ENCODE assay signal across 8 cellular contexts in genomic region chr3:184540777-184541681, GRCh38. TPM values are rescaled to one million over a fixed set of nuclear protein-coding genes. Genes with fewer than 3 reads are reported as not detected.
DNase-seq lines count a peak whose midpoint lies in the region; ATAC-seq and TF ChIP-seq lines count a peak whose summit lies in the region.

No MANE protein-coding gene starts in this region.

- no peaks in the 10 kb centered on the region for H3K36me3 ChIP-seq in suprapubic skin

- 51% methylated on average over 14 of the region's 14 CpGs for WGBS in suprapubic skin

- peak; percentile 64 to 67 (median 65) for TF ChIP-seq CTCF in nephron (IDR thresholded peaks at IDR 0.05; ENCODE audit: unreplicated experiment in 3 of 3)
- TF ChIP-seq CTCF in suprapubic skin (IDR thresholded peaks at IDR 0.05): peak; percentile 76 to 77

- no peak overlapping the region for H3K27ac ChIP-seq in suprapubic skin

- H3K9me3 ChIP-seq in suprapubic skin: no peaks in the 10 kb centered on the region

- no peak overlapping the region for H3K4me3 Mint-ChIP-seq in activated CD4-positive, alpha-beta memory T cell treated with anti-CD3 and anti-CD28 coated beads for 36 hours
- H3K4me3 Mint-ChIP-seq in effector memory CD8-positive, alpha-beta T cell: no peak overlapping the region
- H3K4me3 Mint-ChIP-seq in nephron: no peak overlapping the region

- peaks cover 10% of the 10 kb centered on the region for H3K27me3 Mint-ChIP-seq in activated CD4-positive, alpha-beta memory T cell treated with anti-CD3 and anti-CD28 coated beads for 36 hours
- H3K27me3 Mint-ChIP-seq in effector memory CD8-positive, alpha-beta T cell: peaks cover 64 to 73% of the 10 kb centered on the region in 2 donors
- peaks cover 87% of the 10 kb centered on the region for H3K27me3 Mint-ChIP-seq in nephron (ENCODE audit: low read depth)

- H3K36me3 Mint-ChIP-seq in activated CD4-positive, alpha-beta memory T cell treated with anti-CD3 and anti-CD28 coated beads for 36 hours: no peaks in the 10 kb centered on the region
- no peaks in the 10 kb centered on the region for H3K36me3 Mint-ChIP-seq in effector memory CD8-positive, alpha-beta T cell (ENCODE audit: insufficient read depth)
- H3K36me3 Mint-ChIP-seq in nephron (ENCODE audit: low read depth): no peaks in the 10 kb centered on the region

- TF ChIP-seq POLR2A in suprapubic skin (IDR thresholded peaks at IDR 0.05): no peak

- intact Hi-C loops in activated CD4-positive, alpha-beta memory T cell treated with anti-CD3 and anti-CD28 coated beads for 36 hours (cut with micrococcal nuclease): loop anchor here (1.0 to 5.0 kb wide), 5 partner anchors 28 to 644 kb away; no protein-coding TSS in a partner anchor

- DNase-seq in activated gamma-delta T cell treated with Interleukin-2 at 50 U/mL for 16 hours (peak; percentile 77), activated gamma-delta T cell (lab: John Stamatoyannopoulos, UW) (no peak), NCI-H460 (ENCODE audit: extremely low read depth, low read depth) (peak; percentile 15), suprapubic skin (ENCODE audit: low spot score in 2 of 2) (peak; percentile 78 to 85), GOT3 (lab: John Stamatoyannopoulos, UW) (no peak)
- peak; percentile 84 for DNase-seq in activated CD4-positive, alpha-beta memory T cell treated with anti-CD3 and anti-CD28 coated beads for 36 hours
- DNase-seq in effector memory CD8-positive, alpha-beta T cell: peak; percentile 55 to 61 (median 60)

- peaks cover 12% of the 10 kb centered on the region for H3K27me3 ChIP-seq in suprapubic skin

- peak; percentile 61 for ATAC-seq in effector memory CD8-positive, alpha-beta T cell (replicated peaks)

- POLR2A ChIA-PET in activated CD4-positive, alpha-beta memory T cell treated with anti-CD3 and anti-CD28 coated beads for 36 hours (lab: Charles Lee): no interaction called here

- H3K9me3 Mint-ChIP-seq in activated CD4-positive, alpha-beta memory T cell treated with anti-CD3 and anti-CD28 coated beads for 36 hours: no peaks in the 10 kb centered on the region
- no peaks in the 10 kb centered on the region for H3K9me3 Mint-ChIP-seq in effector memory CD8-positive, alpha-beta T cell
- H3K9me3 Mint-ChIP-seq in nephron: no peaks in the 10 kb centered on the region

- no peak for TF ChIP-seq EP300 in suprapubic skin (IDR thresholded peaks at IDR 0.05)

- CTCF ChIA-PET in activated CD4-positive, alpha-beta memory T cell treated with anti-CD3 and anti-CD28 coated beads for 36 hours (lab: Charles Lee): interaction anchor here (0.7 to 8.7 kb wide), 35 partner anchors 8 to 319 kb away, joined by 3 to 77 read pairs (median 4); no protein-coding TSS in a partner anchor

- peaks cover 5% of the 10 kb centered on the region for H3K4me1 ChIP-seq in suprapubic skin

- H3K4me3 ChIP-seq in suprapubic skin: no peak overlapping the region

- H3K27ac Mint-ChIP-seq in activated CD4-positive, alpha-beta memory T cell treated with anti-CD3 and anti-CD28 coated beads for 36 hours: no peak overlapping the region
- H3K27ac Mint-ChIP-seq in effector memory CD8-positive, alpha-beta T cell: no peak overlapping the region
- H3K27ac Mint-ChIP-seq in nephron: no peak overlapping the region

- H3K4me1 Mint-ChIP-seq in activated CD4-positive, alpha-beta memory T cell treated with anti-CD3 and anti-CD28 coated beads for 36 hours (ENCODE audit: low read depth): peaks cover 7% of the 10 kb centered on the region
- peaks cover 8% of the 10 kb centered on the region in 2 donors for H3K4me1 Mint-ChIP-seq in effector memory CD8-positive, alpha-beta T cell (ENCODE audit: low read depth in 2 of 2)
- peaks cover 4% of the 10 kb centered on the region for H3K4me1 Mint-ChIP-seq in nephron

RNA-seq across cellular contexts. Expression of gene EPHB3, which starts 20.6 kb away (rescaled TPM):
- total RNA-seq in NCI-H460 (2014; rRNA removed; shearing (Covaris generic)): not detected in 2 replicates
- polyA plus RNA-seq in NCI-H460 (2014; cell fraction: nucleus; rRNA removed): not detected in 2 replicates
- under 1 TPM in 1 of 2 experiments, not detected in 1; 0.07 TPM for total RNA-seq in activated CD4-positive, alpha-beta memory T cell treated with anti-CD3 and anti-CD28 coated beads for 36 hours
- 100 to 1,000 TPM in 2 of 4 donors, 10 to 100 TPM in 2; 84.5 to 152 (median 108) TPM for total RNA-seq in suprapubic skin

Comparison
In these comparisons a context has a peak if more than half of its experiments do, and no peak if none do; other contexts are left out.
1. DNase-seq: peak in activated gamma-delta T cell treated with Interleukin-2 at 50 U/mL for 16 hours (single experiment), NCI-H460 (single experiment), activated CD4-positive, alpha-beta memory T cell treated with anti-CD3 and anti-CD28 coated beads for 36 hours (single experiment), effector memory CD8-positive, alpha-beta T cell (3 of 3) and suprapubic skin (2 of 2); none in activated gamma-delta T cell (single experiment) and GOT3 (single experiment).
2. RNA of gene EPHB3, which starts 20.6 kb away (total RNA-seq): 84.5 to 152 TPM in suprapubic skin; 0.07 TPM in activated CD4-positive, alpha-beta memory T cell treated with anti-CD3 and anti-CD28 coated beads for 36 hours and not detected in NCI-H460; every median in the first group is over 10 times any median in the second.